Comparison of ENCODE assay signal across 22 cellular contexts in the genomic region with DNA sequence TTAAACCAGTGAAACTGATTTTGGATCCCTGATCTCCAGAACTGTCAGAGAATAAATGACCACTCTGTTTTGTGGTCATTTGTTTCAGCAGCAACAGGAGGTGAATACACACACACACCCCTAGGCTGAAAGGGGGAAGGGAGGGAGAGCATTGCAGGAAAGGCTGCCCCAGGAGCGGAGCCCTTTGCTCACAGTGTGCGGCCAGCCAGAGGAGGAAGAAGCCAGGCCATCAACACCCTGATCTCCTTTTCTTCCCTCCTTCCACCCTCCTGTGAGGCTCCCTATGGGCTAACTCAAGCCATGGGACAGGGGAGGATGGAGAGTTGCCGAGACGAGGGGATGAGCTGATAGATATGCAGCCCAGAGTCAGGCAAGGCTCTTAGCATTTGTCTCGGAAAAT.
DNase-seq lines count a peak whose midpoint lies in the region; ATAC-seq and TF ChIP-seq lines count a peak whose summit lies in the region.
"Had no signal": no experiment of that assay in that cellular context is flagged by ENCODE, and none has a peak within 500 bp of the region (broad histone marks: within the 10 kb centered on the region; RNA-seq: fewer than 3 reads in every experiment).

No MANE protein-coding gene starts in this region.

- no peaks in the 10 kb centered on the region for H3K79me2 ChIP-seq in GM23338 (replicated peaks; ENCODE audit: insufficient read depth)

- no peak for TF ChIP-seq CTCF in GM23338 (conservative IDR thresholded peaks at IDR 0.05; ENCODE audit: low read depth in 2 of 2)
- no peak for TF ChIP-seq CTCF in WTC11 (IDR thresholded peaks at IDR 0.05)

- no peaks in the 10 kb centered on the region for H3F3A ChIP-seq in GM23338 (replicated peaks; ENCODE audit: low read depth)

- peaks cover 2% of the 10 kb centered on the region for H3K27me3 Mint-ChIP-seq in GM23338 (ENCODE audit: insufficient read depth, low read depth, poor library complexity)
- H3K27me3 Mint-ChIP-seq in WTC11 (ENCODE audit: low read depth), result no peaks in the 10 kb centered on the region; the same call in 1 of the 2 replicates
- H3K27me3 Mint-ChIP-seq: CD4-positive, alpha-beta memory T cell; CD4-positive, CD25-positive, alpha-beta regulatory T cell had no signal

- peaks cover 0 to 33% (median 11%) of the 10 kb centered on the region in 11 experiments; a peak in 17 of 22 replicates for H3K9me3 ChIP-seq in BLaER1 treated with 17β-estradiol and CSF1 and Interleukin-3, amounts not matched to agents 10 nM and 100 nM (replicated peaks in 1 of 11)
- H3K9me3 ChIP-seq: A549 had no signal

- H3K36me3 Mint-ChIP-seq in GM23338 (ENCODE audit: low read depth) (no peaks in the 10 kb centered on the region; the same call in 2 of the 3 replicates), WTC11 (0 out of 2 replicates have a peak, but pooled peaks cover 2% of the 10 kb centered on the region)
- H3K36me3 Mint-ChIP-seq: CD14-positive monocyte; CD4-positive, alpha-beta memory T cell; CD4-positive, CD25-positive, alpha-beta regulatory T cell; CD8-positive, alpha-beta memory T cell had no signal

- H3K4me1 Mint-ChIP-seq in GM23338, result peaks cover 12% of the 10 kb centered on the region
- H3K4me1 Mint-ChIP-seq in WTC11, result peaks cover 20% of the 10 kb centered on the region
- H3K4me1 Mint-ChIP-seq: B cell; CD4-positive, alpha-beta memory T cell; CD4-positive, CD25-positive, alpha-beta regulatory T cell; CD8-positive, alpha-beta memory T cell had no signal

- H3K4me3 Mint-ChIP-seq in GM23338 (no peak overlapping the region), WTC11 (no peak overlapping the region)
- H3K4me3 Mint-ChIP-seq: B cell; CD14-positive monocyte; CD4-positive, alpha-beta memory T cell; CD8-positive, alpha-beta memory T cell had no signal

- H3K4me2 ChIP-seq in BLaER1 treated with 17β-estradiol and CSF1 and Interleukin-3, amounts not matched to agents 10 nM and 100 nM, result peak overlapping the region in 7 of 11 experiments; percentile 18 to 71 (median 67); a peak in 13 of 22 replicates
- H3K4me2 ChIP-seq in GM23338, result no peak overlapping the region
- H3K4me2 ChIP-seq: A549 had no signal

- H3K9me2 ChIP-seq in GM23338 (ENCODE audit: insufficient read depth), result 0 out of 2 replicates have a peak, but pooled peaks cover 2% of the 10 kb centered on the region

- POLR2A ChIA-PET in WTC11 (lab: Charles Lee), result interaction anchor here (0.6 kb wide), 1 partner anchor 171 kb away, joined by 3 read pairs; no protein-coding TSS in a partner anchor

- no peak overlapping the region for H3K4me3 ChIP-seq in BLaER1 treated with 17β-estradiol and CSF1 and Interleukin-3, amounts not matched to agents 10 nM and 100 nM
- H3K4me3 ChIP-seq in GM23338, result no peak overlapping the region
- H3K4me3 ChIP-seq: A549, GM12878 had no signal

- H3K36me3 ChIP-seq in BLaER1 treated with 17β-estradiol and CSF1 and Interleukin-3, amounts not matched to agents 10 nM and 100 nM, result no peaks in the 10 kb centered on the region
- no peaks in the 10 kb centered on the region for H3K36me3 ChIP-seq in GM23338 (ENCODE audit: insufficient read depth)

- peak overlapping the region in 5 of 11 experiments; percentile 39 to 71 (median 49); a peak in 9 of 22 replicates for H3K27ac ChIP-seq in BLaER1 treated with 17β-estradiol and CSF1 and Interleukin-3, amounts not matched to agents 10 nM and 100 nM
- no peak overlapping the region for H3K27ac ChIP-seq in GM23338 (ENCODE audit: low read depth)
- H3K27ac ChIP-seq: 22Rv1, A549 had no signal

- peak; percentile 58 for ATAC-seq in GM23338
- ATAC-seq in WTC11, result peak; percentile 55
- no peak for ATAC-seq in HG03460 (IDR thresholded peaks at IDR 0.05; ENCODE audit: unreplicated experiment)
- ATAC-seq: A549, GM12878 had no signal

- peaks cover 0 to 45% (median 18%) of the 10 kb centered on the region in 10 experiments; a peak in 13 of 20 replicates for H3K4me1 ChIP-seq in BLaER1 treated with 17β-estradiol and CSF1 and Interleukin-3, amounts not matched to agents 10 nM and 100 nM
- peaks cover 8% of the 10 kb centered on the region; the same call in 1 of the 2 replicates for H3K4me1 ChIP-seq in GM23338 (ENCODE audit: insufficient read depth)
- H3K4me1 ChIP-seq: A549 had no signal

- H3K9ac ChIP-seq in BLaER1 treated with 17β-estradiol and CSF1 and Interleukin-3, amounts not matched to agents 10 nM and 100 nM, result peak overlapping the region in 2 of 11 experiments; percentile 24 to 39; a peak in 1 of 22 replicates

- peak overlapping the region; percentile 80 for H2AFZ ChIP-seq in GM23338

- H3K9me3 Mint-ChIP-seq in GM23338 (peaks cover 5% of the 10 kb centered on the region; the same call in 1 of the 3 replicates), WTC11 (peaks cover 22% of the 10 kb centered on the region)

- no peaks in the 10 kb centered on the region for H3K27me3 ChIP-seq in BLaER1 treated with 17β-estradiol and CSF1 and Interleukin-3, amounts not matched to agents 10 nM and 100 nM
- no peaks in the 10 kb centered on the region for H3K27me3 ChIP-seq in GM23338 (ENCODE audit: insufficient read depth)

- H3K27ac Mint-ChIP-seq in GM23338 (no peak overlapping the region), WTC11 (no peak overlapping the region)
- H3K27ac Mint-ChIP-seq: B cell; CD14-positive monocyte; CD4-positive, alpha-beta memory T cell; CD4-positive, CD25-positive, alpha-beta regulatory T cell; CD8-positive, alpha-beta memory T cell had no signal

- DNase-seq in GM23338 (ENCODE audit: low spot score) (no peak), WTC11 (ENCODE audit: low spot score) (no peak), iPS-NIHi7 (ENCODE audit: extremely low spot score) (peak; percentile 22), H4 (ENCODE audit: low spot score) (no peak)
- DNase-seq in activated naive CD4-positive, alpha-beta T cell (lab: John Stamatoyannopoulos, UW), result no peak
- DNase-seq: AML-193; C1 segment of cervical spinal cord; CD4-positive, alpha-beta memory T cell; CD4-positive, CD25-positive, alpha-beta regulatory T cell; CD8-positive, alpha-beta memory T cell; COR-L47; DMS 273 treated with DMSO at 0.1 percent for 48 hours; DMS153; DMS79 treated with DMSO at 0.1 percent for 48 hours; GDM1 had no signal

- CTCF ChIA-PET in WTC11 (lab: Charles Lee), result no interaction called here

- no peaks in the 10 kb centered on the region for H4K20me1 ChIP-seq in BLaER1 treated with 17β-estradiol and CSF1 and Interleukin-3, amounts not matched to agents 10 nM and 100 nM
- H4K20me1 ChIP-seq in GM23338 (replicated peaks; ENCODE audit: insufficient read depth), result no peaks in the 10 kb centered on the region

TF ChIP-seq in GM23338, 12 proteins besides CTCF, POLR2A, EP300 and RAD21:
- TF ChIP-seq EZH2phosphoT487 (IDR thresholded peaks at IDR 0.05; ENCODE audit: unreplicated experiment), result no peak
TF ChIP-seq in GM23338: peak in this region for 0.

TF ChIP-seq in WTC11, 78 proteins besides CTCF, POLR2A, EP300 and RAD21 (continues in another document):
- TF ChIP-seq, protein P1, sequence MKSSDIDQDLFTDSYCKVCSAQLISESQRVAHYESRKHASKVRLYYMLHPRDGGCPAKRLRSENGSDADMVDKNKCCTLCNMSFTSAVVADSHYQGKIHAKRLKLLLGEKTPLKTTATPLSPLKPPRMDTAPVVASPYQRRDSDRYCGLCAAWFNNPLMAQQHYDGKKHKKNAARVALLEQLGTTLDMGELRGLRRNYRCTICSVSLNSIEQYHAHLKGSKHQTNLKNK (CRISPR knock-in tag; IDR thresholded peaks at IDR 0.05), result no peak
- TF ChIP-seq RORB (CRISPR knock-in tag; IDR thresholded peaks at IDR 0.05), result no peak
- TF ChIP-seq, protein P2, sequence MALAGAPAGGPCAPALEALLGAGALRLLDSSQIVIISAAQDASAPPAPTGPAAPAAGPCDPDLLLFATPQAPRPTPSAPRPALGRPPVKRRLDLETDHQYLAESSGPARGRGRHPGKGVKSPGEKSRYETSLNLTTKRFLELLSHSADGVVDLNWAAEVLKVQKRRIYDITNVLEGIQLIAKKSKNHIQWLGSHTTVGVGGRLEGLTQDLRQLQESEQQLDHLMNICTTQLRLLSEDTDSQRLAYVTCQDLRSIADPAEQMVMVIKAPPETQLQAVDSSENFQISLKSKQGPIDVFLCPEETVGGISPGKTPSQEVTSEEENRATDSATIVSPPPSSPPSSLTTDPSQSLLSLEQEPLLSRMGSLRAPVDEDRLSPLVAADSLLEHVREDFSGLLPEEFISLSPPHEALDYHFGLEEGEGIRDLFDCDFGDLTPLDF (CRISPR knock-in tag; IDR thresholded peaks at IDR 0.05), result no peak
- TF ChIP-seq, protein P3, sequence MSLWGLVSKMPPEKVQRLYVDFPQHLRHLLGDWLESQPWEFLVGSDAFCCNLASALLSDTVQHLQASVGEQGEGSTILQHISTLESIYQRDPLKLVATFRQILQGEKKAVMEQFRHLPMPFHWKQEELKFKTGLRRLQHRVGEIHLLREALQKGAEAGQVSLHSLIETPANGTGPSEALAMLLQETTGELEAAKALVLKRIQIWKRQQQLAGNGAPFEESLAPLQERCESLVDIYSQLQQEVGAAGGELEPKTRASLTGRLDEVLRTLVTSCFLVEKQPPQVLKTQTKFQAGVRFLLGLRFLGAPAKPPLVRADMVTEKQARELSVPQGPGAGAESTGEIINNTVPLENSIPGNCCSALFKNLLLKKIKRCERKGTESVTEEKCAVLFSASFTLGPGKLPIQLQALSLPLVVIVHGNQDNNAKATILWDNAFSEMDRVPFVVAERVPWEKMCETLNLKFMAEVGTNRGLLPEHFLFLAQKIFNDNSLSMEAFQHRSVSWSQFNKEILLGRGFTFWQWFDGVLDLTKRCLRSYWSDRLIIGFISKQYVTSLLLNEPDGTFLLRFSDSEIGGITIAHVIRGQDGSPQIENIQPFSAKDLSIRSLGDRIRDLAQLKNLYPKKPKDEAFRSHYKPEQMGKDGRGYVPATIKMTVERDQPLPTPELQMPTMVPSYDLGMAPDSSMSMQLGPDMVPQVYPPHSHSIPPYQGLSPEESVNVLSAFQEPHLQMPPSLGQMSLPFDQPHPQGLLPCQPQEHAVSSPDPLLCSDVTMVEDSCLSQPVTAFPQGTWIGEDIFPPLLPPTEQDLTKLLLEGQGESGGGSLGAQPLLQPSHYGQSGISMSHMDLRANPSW (CRISPR knock-in tag; conservative IDR thresholded peaks at IDR 0.05; ENCODE audit: low read depth), result no peak
